ENCODE assay signal across 7 cellular contexts in genomic region chr1:74011736-74012135, GRCh38.
"Had no signal": no experiment of that assay in that cellular context is flagged by ENCODE, and none has a peak within 500 bp of the region (broad histone marks: within the 10 kb centered on the region; RNA-seq: fewer than 3 reads in every experiment).

No MANE protein-coding gene starts in this region.

- H3K36me3 ChIP-seq: HAP-1 had no signal

- DNase-seq: GM23248, GOT3, H7, HFFc6, KBM-7 had no signal

- H3K27ac ChIP-seq: GM23248, HL-60 had no signal

- H3K4me3 ChIP-seq: GM23248, HAP-1 had no signal

- H3K4me1 ChIP-seq: HAP-1 had no signal

- H2AFZ ChIP-seq: GM23248 had no signal

- H3K9me3 ChIP-seq: HAP-1 had no signal
